Comparison of ENCODE assay signal across 1 cellular context in genomic region chrX:131783555-131784338, GRCh38.
TF ChIP-seq lines count a peak whose summit lies in the region.

No MANE protein-coding gene starts in this region.

TF ChIP-seq in IMR-90, 13 proteins besides CTCF, POLR2A, EP300 and RAD21 (continued from another document):
- TF ChIP-seq ELK1 (IDR thresholded peaks at IDR 0.05; ENCODE audit: borderline replicate concordance, low read depth, low read length), result no peak
- no peak for TF ChIP-seq FOS (IDR thresholded peaks at IDR 0.05; ENCODE audit: low read depth, low read length)
- TF ChIP-seq USF2 (IDR thresholded peaks at IDR 0.05; ENCODE audit: low read depth, low read length), result no peak
- peak; percentile 48; the same call in 1 of the 2 replicates for TF ChIP-seq SMC3 (IDR thresholded peaks at IDR 0.05; ENCODE audit: low read depth, low read length)
- no peak for TF ChIP-seq NFE2L2 (IDR thresholded peaks at IDR 0.05; ENCODE audit: low read depth, low read length)
- TF ChIP-seq MAZ (IDR thresholded peaks at IDR 0.05; ENCODE audit: borderline replicate concordance, low read depth, low read length), result peak; percentile 100
- no peak for TF ChIP-seq RFX5 (IDR thresholded peaks at IDR 0.05; ENCODE audit: low read depth, low read length)
- TF ChIP-seq RCOR1 (IDR thresholded peaks at IDR 0.05; ENCODE audit: insufficient replicate concordance, low read length), result no peak
- TF ChIP-seq CEBPB (IDR thresholded peaks at IDR 0.05; ENCODE audit: low read depth, low read length), result peak; percentile 65
